ENCODE assay signal across 8 cellular contexts in genomic region chr2:63078852-63079606, GRCh38.
A peak's percentile ranks its signal among the peaks of the same experiment; 100 is the strongest.
DNase-seq lines count a peak whose midpoint lies in the region; ATAC-seq and TF ChIP-seq lines count a peak whose summit lies in the region.

No MANE protein-coding gene starts in this region.

- no peak for TF ChIP-seq POLR2A in erythroblast (IDR thresholded peaks at IDR 0.05; ENCODE audit: low read length)

- peak; percentile 60 for TF ChIP-seq CTCF in GM12864 (IDR thresholded peaks at IDR 0.05; ENCODE audit: low read depth, low read length, missing control alignments)

- DNase-seq in AG08395 (ENCODE audit: low spot score) (peak; percentile 7), GM12864 (ENCODE audit: low read depth) (no peak), NCI-H1694 treated with DMSO at 0.1 percent for 48 hours (lab: John Stamatoyannopoulos, UW) (peak; percentile 13), erythroblast (lab: John Stamatoyannopoulos, UW) (peak; percentile 36 to 54)
- DNase-seq in activated CD4-positive, CD25-positive, alpha-beta regulatory T cell treated with anti-CD3 and anti-CD28 coated beads, Interleukin-2, amount 50 U/mL, for 72 hours = no peak

- H3K4me3 ChIP-seq in GM12864 (ENCODE audit: low read depth, low read length) = no peak overlapping the region

- no peak for ATAC-seq in GM21381 (IDR thresholded peaks at IDR 0.05; ENCODE audit: unreplicated experiment)
- ATAC-seq in HG03108 (IDR thresholded peaks at IDR 0.05; ENCODE audit: unreplicated experiment) = no peak
- ATAC-seq in GM19328 (IDR thresholded peaks at IDR 0.05; ENCODE audit: unreplicated experiment) = no peak

Comparison
In these comparisons a context has a peak if more than half of its experiments do, and no peak if none do; other contexts are left out.
1. DNase-seq: peak in AG08395 (single experiment), NCI-H1694 treated with DMSO at 0.1 percent for 48 hours (single experiment) and erythroblast (2 of 2); none in GM12864 (single experiment) and activated CD4-positive, CD25-positive, alpha-beta regulatory T cell treated with anti-CD3 and anti-CD28 coated beads, Interleukin-2, amount 50 U/mL, for 72 hours (single experiment).